ENCODE assay signal across 13 cellular contexts in the genomic region with DNA sequence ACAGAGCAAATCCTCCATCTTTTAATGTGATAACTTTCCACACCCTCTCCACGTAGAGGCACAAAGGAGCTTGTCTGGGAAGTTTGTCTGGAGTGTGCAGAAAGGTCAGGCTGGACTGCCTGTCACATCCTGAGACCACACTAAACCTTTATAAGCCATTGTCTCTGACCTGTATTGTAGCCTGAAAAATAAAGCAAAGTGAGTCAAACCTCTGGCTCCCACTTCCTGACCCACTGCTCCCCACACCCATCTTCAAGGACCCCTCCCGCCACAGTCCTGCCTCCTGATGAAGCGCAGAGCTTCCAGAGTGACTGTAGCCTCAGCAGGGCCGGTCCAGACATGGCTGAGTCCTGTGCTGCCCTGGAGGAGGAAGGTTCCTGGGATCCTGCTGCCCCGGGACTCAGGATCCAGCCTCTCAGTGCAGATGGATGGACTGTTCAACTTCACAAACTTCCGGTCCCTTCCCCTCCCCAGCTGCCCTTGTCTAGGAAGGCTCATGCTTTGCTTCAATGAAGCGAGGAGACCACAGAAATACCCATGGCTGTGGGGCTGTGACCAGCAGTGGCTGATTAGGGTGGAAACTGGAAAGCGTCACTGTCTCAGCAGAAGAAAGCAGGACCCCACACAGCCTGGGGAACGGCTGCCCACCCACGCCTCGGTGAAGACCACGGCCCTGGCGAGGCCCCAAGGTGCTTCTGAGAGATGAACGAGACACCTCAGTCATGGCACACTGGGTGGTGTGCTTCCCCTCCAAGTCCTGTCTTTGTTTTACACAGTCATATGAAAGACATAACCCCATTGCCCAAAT. TPM values are rescaled to one million over a fixed set of nuclear protein-coding genes. Genes with fewer than 3 reads are reported as not detected.
A peak's percentile ranks its signal among the peaks of the same experiment; 100 is the strongest.
DNase-seq lines count a peak whose midpoint lies in the region; ATAC-seq, FAIRE-seq and TF ChIP-seq lines count a peak whose summit lies in the region.
"Had no signal": no experiment of that assay in that cellular context is flagged by ENCODE, and none has a peak within 500 bp of the region (broad histone marks: within the 10 kb centered on the region; RNA-seq: fewer than 3 reads in every experiment).

No MANE protein-coding gene starts in this region.

- H3K36me3 ChIP-seq in pancreas: peaks cover 0 to 55% (median 25%) of the 10 kb centered on the region in 3 donors
- H3K36me3 ChIP-seq in CD8-positive, alpha-beta T cell (ENCODE audit: insufficient read depth, low read length): peaks cover 55% of the 10 kb centered on the region

- no peaks in the 10 kb centered on the region for H3K4me1 Mint-ChIP-seq in CD8-positive, alpha-beta T cell (ENCODE audit: low read depth)

- no peaks in the 10 kb centered on the region for H3K4me1 ChIP-seq in pancreas
- no peaks in the 10 kb centered on the region for H3K4me1 ChIP-seq in CD8-positive, alpha-beta T cell (ENCODE audit: insufficient read depth, low read length)

- WGBS in pancreas, 2 donors: 92 to 96% methylated on average over 14 of the region's 14 CpGs

- POLR2A ChIA-PET in CD8-positive, alpha-beta T cell (lab: Charles Lee): no interaction called here

- peak; percentile 89 for DNase-seq in glomerular visceral epithelial cell (ENCODE audit: extremely low spot score)
- DNase-seq in pancreas: no peak
- no peak for DNase-seq in NCI-H69 (lab: John Stamatoyannopoulos, UW)
- DNase-seq in CD8-positive, alpha-beta T cell: no peak
- DNase-seq in activated CD4-positive, alpha-beta T cell treated with anti-CD3 and anti-CD28 coated beads, Interleukin-2, amount 50 U/mL, for 48 hours: no peak
- DNase-seq: kidney had no signal

- H3K27me3 ChIP-seq in pancreas: no peaks in the 10 kb centered on the region
- no peaks in the 10 kb centered on the region for H3K27me3 ChIP-seq in CD8-positive, alpha-beta T cell (ENCODE audit: insufficient read depth, low read length)
- H3K27me3 ChIP-seq: suprapubic skin had no signal

- CTCF ChIA-PET in CD8-positive, alpha-beta T cell (lab: Charles Lee): no interaction called here

- ATAC-seq in GM18858 (IDR thresholded peaks at IDR 0.05; ENCODE audit: unreplicated experiment): peak; percentile 82
- peak; percentile 78 for ATAC-seq in GM21526 (IDR thresholded peaks at IDR 0.05; ENCODE audit: low FRiP score, unreplicated experiment)
- peak; percentile 84 for ATAC-seq in HG03378 (IDR thresholded peaks at IDR 0.05; ENCODE audit: unreplicated experiment)
- ATAC-seq in pancreas: no peak
- ATAC-seq in CD8-positive, alpha-beta T cell: no peak
- ATAC-seq: K562 had no signal

- no peak for FAIRE-seq in pancreas (lab: Jason Lieb, UNC)
- FAIRE-seq: G401.6, K562, kidney had no signal

- intact Hi-C loops in pancreas (cut with DNase I): no loop called here
- intact Hi-C loops in CD8-positive, alpha-beta T cell (cut with DNase I, micrococcal nuclease): no loop called here

- no peaks in the 10 kb centered on the region for H3K9me3 Mint-ChIP-seq in CD8-positive, alpha-beta T cell

- no peak for TF ChIP-seq CTCF in pancreas (IDR thresholded peaks at IDR 0.05)
- no peak for TF ChIP-seq CTCF in CD8-positive, alpha-beta T cell (IDR thresholded peaks at IDR 0.05)

- no peak overlapping the region for H3K27ac Mint-ChIP-seq in CD8-positive, alpha-beta T cell

- H3K27me3 Mint-ChIP-seq in CD8-positive, alpha-beta T cell (ENCODE audit: low read depth): no peaks in the 10 kb centered on the region

- no peaks in the 10 kb centered on the region for H3K9me3 ChIP-seq in pancreas
- no peaks in the 10 kb centered on the region for H3K9me3 ChIP-seq in CD8-positive, alpha-beta T cell (ENCODE audit: low read length)
- H3K9me3 ChIP-seq: suprapubic skin had no signal

- peaks cover 85% of the 10 kb centered on the region for H3K36me3 Mint-ChIP-seq in CD8-positive, alpha-beta T cell

- H3K4me3 ChIP-seq in pancreas: no peak overlapping the region
- no peak overlapping the region for H3K4me3 ChIP-seq in CD8-positive, alpha-beta T cell (ENCODE audit: low read depth, low read length)
- H3K4me3 ChIP-seq: K562, suprapubic skin had no signal

- no peak overlapping the region for H3K27ac ChIP-seq in pancreas
- H3K27ac ChIP-seq in CD8-positive, alpha-beta T cell (ENCODE audit: low read depth, low read length): no peak overlapping the region
- H3K27ac ChIP-seq: suprapubic skin had no signal

- no peak overlapping the region for H3K4me3 Mint-ChIP-seq in CD8-positive, alpha-beta T cell

RNA-seq across cellular contexts. Expression of a gene that starts 30.9 kb away (rescaled TPM):
- 1 to 10 TPM in 2 of 6 donors, under 1 TPM in 4; 0.21 to 1.5 (median 0.66) TPM for total RNA-seq in pancreas
- polyA plus RNA-seq in pancreas: 1 to 10 TPM; 1.2 to 3.1 TPM
- total RNA-seq in CD8-positive, alpha-beta T cell: 1 to 10 TPM in 1 of 2 experiments, under 1 TPM in 1; 0.39 to 2.4 TPM
- total RNA-seq: RPMI7951 had no signal

Comparison
In these comparisons a context has a peak if more than half of its experiments do, and no peak if none do; other contexts are left out.
1. ATAC-seq: peak in GM18858 (single experiment), GM21526 (single experiment) and HG03378 (single experiment); none in pancreas (0 of 4) and CD8-positive, alpha-beta T cell (single experiment).